Comparison of ENCODE assay signal across 15 cellular contexts in genomic region chr17:57708401-57708800, GRCh38. TPM values are rescaled to one million over a fixed set of nuclear protein-coding genes. Genes with fewer than 3 reads are reported as not detected.
A peak's percentile ranks its signal among the peaks of the same experiment; 100 is the strongest.
DNase-seq lines count a peak whose midpoint lies in the region; ATAC-seq and TF ChIP-seq lines count a peak whose summit lies in the region.
"Had no signal": no experiment of that assay in that cellular context is flagged by ENCODE, and none has a peak within 500 bp of the region (broad histone marks: within the 10 kb centered on the region; RNA-seq: fewer than 3 reads in every experiment).

No MANE protein-coding gene starts in this region.

- H3K27me3 ChIP-seq in neural cell (ENCODE audit: insufficient read depth, low read depth, low read length) = no peaks in the 10 kb centered on the region
- H3K27me3 ChIP-seq: adrenal gland had no signal

- no peaks in the 10 kb centered on the region for H3K36me3 Mint-ChIP-seq in osteocyte (ENCODE audit: unreplicated experiment)
- H3K36me3 Mint-ChIP-seq in T-helper 2 cell treated with Interferon-gamma antibody and Interleukin-4, amounts not matched to agents 5 μg/mL and 100 μg/mL, for 36 hours (ENCODE audit: low read depth) = no peaks in the 10 kb centered on the region

- no peak overlapping the region for H3K4me3 Mint-ChIP-seq in osteocyte (ENCODE audit: unreplicated experiment)
- H3K4me3 Mint-ChIP-seq in T-helper 2 cell treated with Interferon-gamma antibody and Interleukin-4, amounts not matched to agents 5 μg/mL and 100 μg/mL, for 36 hours = no peak overlapping the region
- H3K4me3 Mint-ChIP-seq: CD8-positive, alpha-beta T cell had no signal

- H3K27ac Mint-ChIP-seq in osteocyte (ENCODE audit: unreplicated experiment) = no peak overlapping the region
- no peak overlapping the region for H3K27ac Mint-ChIP-seq in T-helper 2 cell treated with Interferon-gamma antibody and Interleukin-4, amounts not matched to agents 5 μg/mL and 100 μg/mL, for 36 hours
- H3K27ac Mint-ChIP-seq: CD8-positive, alpha-beta T cell had no signal

- no peaks in the 10 kb centered on the region for H3K79me2 ChIP-seq in neural cell (replicated peaks; ENCODE audit: insufficient read depth, low read length)

- H3K9me3 ChIP-seq in ES-I3 (ENCODE audit: control insufficient read depth, insufficient read depth, low read length) = no peaks in the 10 kb centered on the region
- no peaks in the 10 kb centered on the region for H3K9me3 ChIP-seq in neural cell (ENCODE audit: low read length)
- H3K9me3 ChIP-seq: adrenal gland had no signal

- no peaks in the 10 kb centered on the region for H3F3A ChIP-seq in neural cell (ENCODE audit: insufficient read depth, low read length, poor library complexity, severe bottlenecking)

- no peaks in the 10 kb centered on the region for H3K9me3 Mint-ChIP-seq in osteocyte (ENCODE audit: unreplicated experiment)
- no peaks in the 10 kb centered on the region for H3K9me3 Mint-ChIP-seq in T-helper 2 cell treated with Interferon-gamma antibody and Interleukin-4, amounts not matched to agents 5 μg/mL and 100 μg/mL, for 36 hours

- H3K9ac ChIP-seq in ES-I3 (ENCODE audit: low read depth, low read length) = peak overlapping the region; percentile 45; the same call in 1 of the 2 replicates
- peak overlapping the region; percentile 62 for H3K9ac ChIP-seq in neural cell (ENCODE audit: low read length)

- H3K9me2 ChIP-seq in neural cell (ENCODE audit: insufficient read depth, low read length) = no peaks in the 10 kb centered on the region

- H3K4me2 ChIP-seq in neural cell (ENCODE audit: low read length) = no peak overlapping the region

- no peak for ATAC-seq in HG03442 (IDR thresholded peaks at IDR 0.05; ENCODE audit: unreplicated experiment)
- ATAC-seq: CD8-positive, alpha-beta T cell had no signal

- H2AFZ ChIP-seq in neural cell (ENCODE audit: low read depth, low read length) = peak overlapping the region; percentile 48

- H3K4me1 Mint-ChIP-seq in osteocyte (ENCODE audit: unreplicated experiment) = peaks cover 12% of the 10 kb centered on the region
- H3K4me1 Mint-ChIP-seq in T-helper 2 cell treated with Interferon-gamma antibody and Interleukin-4, amounts not matched to agents 5 μg/mL and 100 μg/mL, for 36 hours (ENCODE audit: low read depth) = no peaks in the 10 kb centered on the region

- H4K20me1 ChIP-seq in neural cell (ENCODE audit: insufficient read depth) = no peaks in the 10 kb centered on the region

- peak; percentile 17 for TF ChIP-seq CTCF in choroid plexus epithelial cell (conservative IDR thresholded peaks at IDR 0.05; ENCODE audit: low read depth, low read length)
- peak; percentile 44 for TF ChIP-seq CTCF in neural cell (IDR thresholded peaks at IDR 0.05; ENCODE audit: poor library complexity, severe bottlenecking)
- no peak for TF ChIP-seq CTCF in osteocyte (IDR thresholded peaks at IDR 0.05)

- no peak for TF ChIP-seq RAD21 in neural cell (conservative IDR thresholded peaks at IDR 0.05)

- H3K27me3 Mint-ChIP-seq in osteocyte (ENCODE audit: unreplicated experiment) = peaks cover 27% of the 10 kb centered on the region
- peaks cover 29% of the 10 kb centered on the region for H3K27me3 Mint-ChIP-seq in T-helper 2 cell treated with Interferon-gamma antibody and Interleukin-4, amounts not matched to agents 5 μg/mL and 100 μg/mL, for 36 hours (ENCODE audit: low read depth)

- DNase-seq in NCI-H146 (lab: John Stamatoyannopoulos, UW) (peak; percentile 65), choroid plexus epithelial cell (ENCODE audit: low read depth) (peak; percentile 20), osteocyte (ENCODE audit: extremely low spot score, unreplicated experiment) (no peak), HuH-7 (ENCODE audit: low spot score) (no peak)
- DNase-seq in T-helper 2 cell treated with Interferon-gamma antibody and Interleukin-4, amounts not matched to agents 5 μg/mL and 100 μg/mL, for 36 hours (ENCODE audit: low spot score) = no peak
- DNase-seq: CD8-positive, alpha-beta T cell; effector CD4-positive, alpha-beta T cell; NCI-H748 treated with DMSO at 0.1 percent for 48 hours; stimulated activated CD4-positive, alpha-beta T cell treated with anti-CD3 and anti-CD28 coated beads, Interleukin-15, amount 100 ng/mL, for 24 hours had no signal

- no peak for TF ChIP-seq EP300 in neural cell (conservative IDR thresholded peaks at IDR 0.05; ENCODE audit: poor library complexity, severe bottlenecking)

- H3K36me3 ChIP-seq in ES-I3 (ENCODE audit: insufficient read depth, low read length) (no peaks in the 10 kb centered on the region), neural cell (ENCODE audit: insufficient read depth, low read length) (no peaks in the 10 kb centered on the region)
- H3K36me3 ChIP-seq: adrenal gland had no signal

- H3K4me1 ChIP-seq in ES-I3 (ENCODE audit: insufficient read depth, low read length) = peaks cover 12% of the 10 kb centered on the region
- H3K4me1 ChIP-seq: adrenal gland had no signal

- H3K4me3 ChIP-seq in choroid plexus epithelial cell (ENCODE audit: low read depth, low read length) = no peak overlapping the region
- H3K4me3 ChIP-seq in neural cell (ENCODE audit: low read length) = peak overlapping the region; percentile 37
- H3K4me3 ChIP-seq: adrenal gland had no signal

- H3K27ac ChIP-seq in neural cell (ENCODE audit: low read length) = peak overlapping the region; percentile 81

TF ChIP-seq in neural cell, 6 proteins besides CTCF, POLR2A, EP300 and RAD21:
- TF ChIP-seq POLR2AphosphoS5 (IDR thresholded peaks at IDR 0.05) (no peak), SMC3 (conservative IDR thresholded peaks at IDR 0.05; ENCODE audit: poor library complexity) (no peak), MXI1 (conservative IDR thresholded peaks at IDR 0.05; ENCODE audit: poor library complexity, severe bottlenecking) (no peak), REST (IDR thresholded peaks at IDR 0.05; ENCODE audit: borderline replicate concordance) (no peak), EZH2 (IDR thresholded peaks at IDR 0.05; ENCODE audit: borderline replicate concordance, insufficient read depth, low read length, poor library complexity, severe bottlenecking) (no peak), TAF1 (IDR thresholded peaks at IDR 0.05; ENCODE audit: low read depth) (no peak)

RNA-seq across cellular contexts. Expression of gene CCDC182, which starts 36.7 kb away (rescaled TPM):
- not detected in 2 replicates for polyA plus RNA-seq in neural cell
- not detected in 2 replicates for polyA minus RNA-seq in neural cell
- not detected in 2 replicates for total RNA-seq in osteocyte
- total RNA-seq: adrenal gland; CD8-positive, alpha-beta T cell; M059J; T-helper 2 cell treated with Interferon-gamma antibody and Interleukin-4, amounts not matched to agents 100 ng/mL and 5 ng/mL, for 36 hours had no signal
- polyA plus RNA-seq: adrenal gland had no signal

Comparison
In these comparisons a context has a peak if more than half of its experiments do, and no peak if none do; other contexts are left out.
1. DNase-seq: peak in NCI-H146 (single experiment) and choroid plexus epithelial cell (single experiment); none in osteocyte (single experiment), HuH-7 (single experiment) and T-helper 2 cell treated with Interferon-gamma antibody and Interleukin-4, amounts not matched to agents 5 μg/mL and 100 μg/mL, for 36 hours (single experiment).